In genomic region chr11:122741613-122742012, GRCh38 we compare ENCODE assay signal across 12 cellular contexts.
DNase-seq lines count a peak whose midpoint lies in the region; ATAC-seq and TF ChIP-seq lines count a peak whose summit lies in the region.
"Had no signal": no experiment of that assay in that cellular context is flagged by ENCODE, and none has a peak within 500 bp of the region (broad histone marks: within the 10 kb centered on the region; RNA-seq: fewer than 3 reads in every experiment).

No MANE protein-coding gene starts in this region.

- DNase-seq in Kasumi-1 (lab: John Stamatoyannopoulos, UW) = peak; percentile 16 to 38
- no peak for DNase-seq in chondrocyte (ENCODE audit: low spot score)
- no peak for DNase-seq in left lobe of liver (ENCODE audit: low spot score)
- no peak for DNase-seq in spleen
- DNase-seq in activated CD4-positive, alpha-beta T cell treated with anti-CD3 and anti-CD28 coated beads, Interleukin-2, amount 50 U/mL, for 4 hours = no peak
- DNase-seq in T-helper 9 cell = no peak
- DNase-seq in glutamatergic neuron = no peak
- DNase-seq: effector memory CD4-positive, alpha-beta T cell; NCI-H2171; SK-N-SH; stimulated activated CD4-positive, alpha-beta T cell treated with anti-CD3 and anti-CD28 coated beads, Interleukin-2, amount 100 ng/mL, for 24 hours had no signal

- H3K27me3 Mint-ChIP-seq in chondrocyte (ENCODE audit: low read depth) = no peaks in the 10 kb centered on the region
- no peaks in the 10 kb centered on the region for H3K27me3 Mint-ChIP-seq in glutamatergic neuron (ENCODE audit: unreplicated experiment)

- TF ChIP-seq CTCF in chondrocyte (IDR thresholded peaks at IDR 0.05) (no peak), spleen (IDR thresholded peaks at IDR 0.05 in 8 of 11, conservative IDR thresholded peaks at IDR 0.05 in 3 of 11) (no peak), glutamatergic neuron (IDR thresholded peaks at IDR 0.05; ENCODE audit: partially characterized antibody, unreplicated experiment) (no peak)

- no peaks in the 10 kb centered on the region for H3K27me3 ChIP-seq in spleen (replicated peaks in 1 of 7)

- no peaks in the 10 kb centered on the region for H3K9me3 ChIP-seq in spleen
- H3K9me3 ChIP-seq: SK-N-SH had no signal

- 34 to 57% (median 42%) methylated on average over 6 of the region's 6 CpGs for WGBS in spleen, 5 donors

- ATAC-seq in left lobe of liver (peak; percentile 69), GM21576 (IDR thresholded peaks at IDR 0.05; ENCODE audit: unreplicated experiment) (no peak)

- H3K27ac Mint-ChIP-seq in chondrocyte (ENCODE audit: unreplicated experiment) = peak overlapping the region; percentile 76
- H3K27ac Mint-ChIP-seq in glutamatergic neuron (ENCODE audit: unreplicated experiment) = no peak overlapping the region

- H3K4me3 Mint-ChIP-seq in chondrocyte (ENCODE audit: unreplicated experiment) (no peak overlapping the region), glutamatergic neuron (ENCODE audit: unreplicated experiment) (no peak overlapping the region)

- intact Hi-C loops in spleen (cut with DNase I; ENCODE audit: low total_unique reads) = no loop called here

- H3K4me1 ChIP-seq in spleen = peaks cover 60 to 100% (median 84%) of the 10 kb centered on the region in 6 donors

- H3K36me3 ChIP-seq in spleen = no peaks in the 10 kb centered on the region

- peak overlapping the region; percentile 48 to 89 (median 80) for H3K27ac ChIP-seq in spleen

- TF ChIP-seq POLR2A in spleen (IDR thresholded peaks at IDR 0.05) = no peak

- no peak overlapping the region for H3K4me3 ChIP-seq in spleen

- H3K9me3 Mint-ChIP-seq in chondrocyte (ENCODE audit: low read depth) (no peaks in the 10 kb centered on the region), glutamatergic neuron (ENCODE audit: unreplicated experiment) (no peaks in the 10 kb centered on the region)

- H3K36me3 Mint-ChIP-seq in chondrocyte (ENCODE audit: low read depth) = no peaks in the 10 kb centered on the region
- H3K36me3 Mint-ChIP-seq in glutamatergic neuron (ENCODE audit: unreplicated experiment) = no peaks in the 10 kb centered on the region

- H3K4me1 Mint-ChIP-seq in chondrocyte (ENCODE audit: low read depth) (peaks cover 13% of the 10 kb centered on the region), glutamatergic neuron (ENCODE audit: low read depth, unreplicated experiment) (peaks cover 4% of the 10 kb centered on the region)

Comparison
In these comparisons a context has a peak if more than half of its experiments do, and no peak if none do; other contexts are left out.
1. DNase-seq: peak in Kasumi-1 (2 of 2); none in chondrocyte (single experiment), left lobe of liver (single experiment), spleen (single experiment), activated CD4-positive, alpha-beta T cell treated with anti-CD3 and anti-CD28 coated beads, Interleukin-2, amount 50 U/mL, for 4 hours (0 of 2), T-helper 9 cell (single experiment) and glutamatergic neuron (single experiment).